1 cellular context compared by ENCODE assay signal in genomic region chr15:101528108-101528916, GRCh38.
TF ChIP-seq lines count a peak whose summit lies in the region.

No MANE protein-coding gene starts in this region.

TF ChIP-seq in HepG2, 621 proteins besides CTCF, POLR2A, EP300 and RAD21 (continued from another document and continues in another):
- TF ChIP-seq ZNF18 (CRISPR knock-in tag; IDR thresholded peaks at IDR 0.05; ENCODE audit: insufficient replicate concordance) (peak; percentile 87), ZSCAN9 (CRISPR knock-in tag; IDR thresholded peaks at IDR 0.05; ENCODE audit: borderline replicate concordance) (peak; percentile 90), XRCC5 (optimal IDR thresholded peaks at IDR 0.05; ENCODE audit: low read length) (peak; percentile 46), ZBTB25 (CRISPR knock-in tag; IDR thresholded peaks at IDR 0.05) (peak; percentile 88), HNF4A (CRISPR knock-in tag; IDR thresholded peaks at IDR 0.05) (peak; percentile 90), ZXDC (CRISPR knock-in tag; IDR thresholded peaks at IDR 0.05) (peak; percentile 65; the same call in 1 of the 2 replicates), POLR2AphosphoS5 (IDR thresholded peaks at IDR 0.05; ENCODE audit: low read depth, low read length) (peak; percentile 94), ISX (CRISPR knock-in tag; conservative IDR thresholded peaks at IDR 0.05) (no peak), YY1 (IDR thresholded peaks at IDR 0.05; ENCODE audit: insufficient read depth, insufficient replicate concordance, low read depth, low read length) (peak; percentile 58), ZNF460 (CRISPR knock-in tag; IDR thresholded peaks at IDR 0.05; ENCODE audit: borderline replicate concordance) (no peak; the same call in 1 of the 2 replicates), RXRB (CRISPR knock-in tag; IDR thresholded peaks at IDR 0.05; ENCODE audit: borderline replicate concordance) (peak; percentile 96), ZNF724P (CRISPR knock-in tag; IDR thresholded peaks at IDR 0.05; ENCODE audit: borderline replicate concordance) (peak; percentile 34; the same call in 1 of the 2 replicates), MIXL1 (CRISPR knock-in tag; IDR thresholded peaks at IDR 0.05) (peak; percentile 88), SNAPC5 (CRISPR knock-in tag; IDR thresholded peaks at IDR 0.05; ENCODE audit: borderline replicate concordance) (0 out of 2 replicates have a peak, but pooled peaks have one; percentile 68), PAXIP1 (CRISPR knock-in tag; conservative IDR thresholded peaks at IDR 0.05) (peak; percentile 97), ZBTB39 (CRISPR knock-in tag; IDR thresholded peaks at IDR 0.05) (no peak), ETV5 (CRISPR knock-in tag; IDR thresholded peaks at IDR 0.05; ENCODE audit: borderline replicate concordance) (peak; percentile 68; the same call in 1 of the 2 replicates), ZNF232 (CRISPR knock-in tag; IDR thresholded peaks at IDR 0.05; ENCODE audit: borderline replicate concordance) (peak; percentile 64; the same call in 1 of the 2 replicates), ZNF331 (CRISPR knock-in tag; IDR thresholded peaks at IDR 0.05) (peak; percentile 96), ZC3H4 (CRISPR knock-in tag; IDR thresholded peaks at IDR 0.05; ENCODE audit: borderline replicate concordance) (no peak), DMAP1 (CRISPR knock-in tag; IDR thresholded peaks at IDR 0.05) (peak; percentile 83), ZNF639 (CRISPR knock-in tag; conservative IDR thresholded peaks at IDR 0.05) (0 out of 2 replicates have a peak, but pooled peaks have one; percentile 26), ZNF768 (CRISPR knock-in tag; IDR thresholded peaks at IDR 0.05) (no peak; the same call in 1 of the 2 replicates), ZNF263 (CRISPR knock-in tag; IDR thresholded peaks at IDR 0.05) (peak; percentile 48; the same call in 1 of the 2 replicates), SYNCRIP (IDR thresholded peaks at IDR 0.05; ENCODE audit: insufficient read depth, low read depth, low read length) (no peak), TRIM24 (CRISPR knock-in tag; IDR thresholded peaks at IDR 0.05) (peak; percentile 65; the same call in 1 of the 2 replicates), THRA (CRISPR knock-in tag; IDR thresholded peaks at IDR 0.05; ENCODE audit: borderline replicate concordance) (peak; percentile 95), PHF5A (CRISPR knock-in tag; IDR thresholded peaks at IDR 0.05; ENCODE audit: low read depth, unreplicated experiment) (peak; percentile 74), ZFY (CRISPR knock-in tag; IDR thresholded peaks at IDR 0.05) (peak; percentile 83), KDM5A (IDR thresholded peaks at IDR 0.05; ENCODE audit: borderline replicate concordance, low read length) (peak; percentile 18; the same call in 1 of the 2 replicates), FOXA3 (CRISPR knock-in tag; IDR thresholded peaks at IDR 0.05) (peak; percentile 93), ZNF512B (CRISPR knock-in tag; IDR thresholded peaks at IDR 0.05; ENCODE audit: borderline replicate concordance) (0 out of 2 replicates have a peak, but pooled peaks have one; percentile 27), ZFP90 (CRISPR knock-in tag; IDR thresholded peaks at IDR 0.05; ENCODE audit: borderline replicate concordance) (peak; percentile 37; the same call in 1 of the 2 replicates), FOXJ3 (CRISPR knock-in tag; IDR thresholded peaks at IDR 0.05; ENCODE audit: borderline replicate concordance) (peak; percentile 97), ZNF121 (CRISPR knock-in tag; IDR thresholded peaks at IDR 0.05) (peak; percentile 65; the same call in 1 of the 2 replicates), ZBTB49 (CRISPR knock-in tag; IDR thresholded peaks at IDR 0.05; ENCODE audit: borderline replicate concordance) (0 out of 2 replicates have a peak, but pooled peaks have one; percentile 21), ELF3 (CRISPR knock-in tag; IDR thresholded peaks at IDR 0.05) (peak; percentile 89), ZNF598 (CRISPR knock-in tag; IDR thresholded peaks at IDR 0.05; ENCODE audit: borderline replicate concordance) (no peak)
